Comparison of ENCODE assay signal across 38 cellular contexts in the genomic region with DNA sequence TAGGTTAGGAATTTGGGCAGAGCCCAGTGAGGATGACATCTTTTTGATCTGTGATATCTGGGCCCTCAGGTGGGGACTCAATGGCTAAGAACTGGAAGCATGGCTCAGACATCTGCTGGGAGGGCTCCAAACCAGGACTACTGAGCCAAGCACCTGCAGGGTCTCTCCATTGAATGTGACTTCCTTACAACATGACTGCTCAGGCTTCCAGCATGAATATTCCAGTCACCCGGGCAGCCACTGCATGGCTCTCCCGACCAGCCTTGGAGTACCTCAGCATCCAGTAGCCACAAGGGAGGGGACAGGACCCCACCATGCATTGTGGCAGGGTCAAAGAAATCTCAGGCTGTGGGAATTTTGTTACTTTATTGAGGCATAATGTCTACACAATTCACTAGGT. TPM values are rescaled to one million over a fixed set of nuclear protein-coding genes. Genes with fewer than 3 reads are reported as not detected.
"Had no signal": no experiment of that assay in that cellular context is flagged by ENCODE, and none has a peak within 500 bp of the region (broad histone marks: within the 10 kb centered on the region; RNA-seq: fewer than 3 reads in every experiment).

No MANE protein-coding gene starts in this region.

- ATAC-seq: activated CD4-positive, CD25-positive, alpha-beta regulatory T cell treated with anti-CD3 and anti-CD28 coated beads, Interleukin-2, amount 50 U/mL, for 24 hours; activated CD8-positive, alpha-beta T cell treated with anti-CD3 and anti-CD28 coated beads for 36 hours; activated naive CD4-positive, alpha-beta T cell treated with anti-CD3 and anti-CD28 coated beads, Interleukin-2, amount 50 U/mL, for 72 hours; activated T-cell treated with anti-CD3 and anti-CD28 coated beads, Interleukin-2, amount 50 U/mL, for 4 hours; activated T-cell treated with anti-CD3 and anti-CD28 coated beads, Interleukin-2, amount 50 U/mL, for 72 hours; activated T-helper 17 cell treated with anti-CD3 and anti-CD28 coated beads, Interleukin-2, amount 50 U/mL, for 72 hours; body of pancreas; WTC11 had no signal

- H3K27me3 ChIP-seq: adrenal gland, body of pancreas, brain microvascular endothelial cell, breast epithelium, cardiac muscle cell had no signal

- H3K4me1 ChIP-seq: adrenal gland, body of pancreas, breast epithelium had no signal

- DNase-seq: activated CD4-positive, alpha-beta memory T cell treated with anti-CD3 and anti-CD28 coated beads for 36 hours; activated CD4-positive, alpha-beta T cell treated with anti-CD3 and anti-CD28 coated beads for 4 hours; activated CD4-positive, alpha-beta T cell treated with anti-CD3 and anti-CD28 coated beads, Interleukin-2, amount 10 ng/mL, durations not matched to agents 24 days and 14 days; activated CD4-positive, alpha-beta T cell treated with anti-CD3 and anti-CD28 coated beads, Interleukin-2, amount 50 U/mL, for 1 hour; activated CD4-positive, alpha-beta T cell treated with anti-CD3 and anti-CD28 coated beads, Interleukin-2, amount 50 U/mL, for 4 hours; activated CD4-positive, CD25-positive, alpha-beta regulatory T cell; activated CD8-positive, alpha-beta memory T cell treated with anti-CD3 and anti-CD28 coated beads, Interleukin-2, amount 50 U/mL, for 4 hours; activated CD8-positive, alpha-beta T cell treated with anti-CD3 and anti-CD28 coated beads for 36 hours; activated gamma-delta T cell treated with Interleukin-2 at 50 U/mL for 16 hours; activated naive CD4-positive, alpha-beta T cell; activated naive CD4-positive, alpha-beta T cell treated with anti-CD3 and anti-CD28 coated beads for 36 hours; activated naive CD4-positive, alpha-beta T cell treated with anti-CD3 and anti-CD28 coated beads, Interleukin-2, amount 50 U/mL, for 16 hours; activated naive CD8-positive, alpha-beta T cell treated with anti-CD3 and anti-CD28 coated beads for 36 hours; activated T-cell treated with anti-CD3 and anti-CD28 coated beads for 4 hours; activated T-cell treated with anti-CD3 and anti-CD28 coated beads, Interleukin-2, amount 50 U/mL, for 1 hour; activated T-cell treated with anti-CD3 and anti-CD28 coated beads, Interleukin-2, amount 50 U/mL, for 4 hours; activated T-cell treated with anti-CD3 and anti-CD28 coated beads, Interleukin-2, amount 50 U/mL, for 72 hours; adrenal gland; amniotic stem cell; aorta; body of pancreas; brain microvascular endothelial cell; caudate nucleus; cerebellar nuclear complex; T-helper 1 cell; T-helper 2 cell; T-helper 9 cell; WERI-Rb-1 had no signal

- H3K9me3 ChIP-seq: adrenal gland, body of pancreas, breast epithelium had no signal

- H3K27ac ChIP-seq: adrenal gland, body of pancreas, brain microvascular endothelial cell, breast epithelium, cardiac muscle cell, WERI-Rb-1 had no signal

- H3K36me3 ChIP-seq: adrenal gland, brain microvascular endothelial cell, breast epithelium, cardiac muscle cell had no signal

- FAIRE-seq: astrocyte, TTC549 had no signal

- H3K4me3 ChIP-seq: adrenal gland, body of pancreas, breast epithelium, cardiac muscle cell had no signal

RNA-seq across cellular contexts. Expression of gene CDC45, which starts 8.6 kb away (rescaled TPM):
- total RNA-seq: body of pancreas had no signal

RNA-seq across cellular contexts. Expression of gene CLDN5, which starts 35.9 kb away (rescaled TPM):
- total RNA-seq: activated CD8-positive, alpha-beta memory T cell treated with anti-CD3 and anti-CD28 coated beads for 36 hours; activated CD8-positive, alpha-beta T cell treated with anti-CD3 and anti-CD28 coated beads for 36 hours; activated naive CD4-positive, alpha-beta T cell treated with anti-CD3 and anti-CD28 coated beads, Interleukin-2, amount 50 U/mL, for 72 hours; activated naive CD8-positive, alpha-beta T cell treated with anti-CD3 and anti-CD28 coated beads for 36 hours; astrocyte; chondrocyte had no signal
